ENCODE assay signal across 16 cellular contexts in genomic region chr6:122082370-122082769, GRCh38.
A peak's percentile ranks its signal among the peaks of the same experiment; 100 is the strongest.
DNase-seq lines count a peak whose midpoint lies in the region; ATAC-seq and TF ChIP-seq lines count a peak whose summit lies in the region.
"Had no signal": no experiment of that assay in that cellular context is flagged by ENCODE, and none has a peak within 500 bp of the region (broad histone marks: within the 10 kb centered on the region; RNA-seq: fewer than 3 reads in every experiment).

No MANE protein-coding gene starts in this region.

- no peak for TF ChIP-seq RAD21 in HCT116 (IDR thresholded peaks at IDR 0.05; ENCODE audit: low read depth)

- H3F3A ChIP-seq in PC-9 (ENCODE audit: insufficient read depth, low read depth), result no peaks in the 10 kb centered on the region

- DNase-seq in HCT116 (ENCODE audit: low read depth, low spot score) (no peak), PC-9 (no peak), upper lobe of right lung (no peak), NOMO-1 treated with dmso at 0.1 percent for 144 hours (lab: John Stamatoyannopoulos, UW; ENCODE audit: unreplicated experiment) (no peak), NCI-H2227 (lab: John Stamatoyannopoulos, UW; ENCODE audit: unreplicated experiment) (no peak)
- no peak for DNase-seq in activated naive CD4-positive, alpha-beta T cell treated with anti-CD3 and anti-CD28 coated beads, Interleukin-2, amount 50 U/mL, for 16 hours
- DNase-seq: BE2C; CD4-positive, alpha-beta memory T cell; DMS153; GDM1; GOT3 had no signal

- TF ChIP-seq POLR2A in HCT116 (IDR thresholded peaks at IDR 0.05; ENCODE audit: borderline replicate concordance, extremely low read depth, insufficient read depth, insufficient read length), result no peak

- H3K9me2 ChIP-seq in HCT116 (ENCODE audit: insufficient read depth) (no peaks in the 10 kb centered on the region), PC-9 (ENCODE audit: insufficient read depth) (no peaks in the 10 kb centered on the region)

- no peaks in the 10 kb centered on the region for H3K9me3 Mint-ChIP-seq in nephron

- BruUV-seq in HCT116 (replicated peaks; lab: Mats Ljungman, UMichigan) (no TSS peak), PC-9 (replicated peaks; lab: Mats Ljungman, UMichigan) (no TSS peak)

- no peak overlapping the region for H3K9ac ChIP-seq in HCT116 (ENCODE audit: low read length)

- no peaks in the 10 kb centered on the region for H3K36me3 Mint-ChIP-seq in nephron (ENCODE audit: low read depth)
- H3K36me3 Mint-ChIP-seq: CD4-positive, alpha-beta memory T cell had no signal

- H2AFZ ChIP-seq in HCT116 (ENCODE audit: low read depth, low read length, poor library complexity, severe bottlenecking) (no peak overlapping the region), PC-9 (peak overlapping the region; percentile 69; the same call in 1 of the 2 replicates)

- no peaks in the 10 kb centered on the region for H3K36me3 ChIP-seq in HCT116 (ENCODE audit: control insufficient read depth in 1 of 2, insufficient read depth in 2 of 2, low read length in 2 of 2)
- no peaks in the 10 kb centered on the region for H3K36me3 ChIP-seq in PC-9 (ENCODE audit: low read depth)
- H3K36me3 ChIP-seq in upper lobe of right lung, result no peaks in the 10 kb centered on the region
- H3K36me3 ChIP-seq: BE2C, HAP-1 had no signal

- H3K4me3 ChIP-seq in HCT116 (replicated peaks in 1 of 2; ENCODE audit: low read depth in 1 of 2, low read length in 2 of 2), result no peak overlapping the region
- H3K4me3 ChIP-seq in PC-9, result no peak overlapping the region
- no peak overlapping the region for H3K4me3 ChIP-seq in upper lobe of right lung
- H3K4me3 ChIP-seq: A549, HAP-1 had no signal

- H3K4me2 ChIP-seq in HCT116 (ENCODE audit: low read length) (peak overlapping the region; percentile 44), PC-9 (peak overlapping the region; percentile 46)
- H3K4me2 ChIP-seq: A549 had no signal

- H3K4me1 ChIP-seq in HCT116 (ENCODE audit: control insufficient read depth in 1 of 2, insufficient read depth in 2 of 2, low read length in 2 of 2) (no peaks in the 10 kb centered on the region; a peak in 2 of 4 replicates), PC-9 (replicated peaks; ENCODE audit: insufficient read depth) (no peaks in the 10 kb centered on the region), upper lobe of right lung (no peaks in the 10 kb centered on the region)
- H3K4me1 ChIP-seq: A549, BE2C, HAP-1 had no signal

- no peak overlapping the region for H3K27ac ChIP-seq in HCT116 (ENCODE audit: low read depth, low read length)
- no peak overlapping the region for H3K27ac ChIP-seq in PC-9
- no peak overlapping the region for H3K27ac ChIP-seq in upper lobe of right lung
- H3K27ac ChIP-seq: A549, C4-2B, HL-60 had no signal

- H3K9me3 ChIP-seq in HCT116 (ENCODE audit: control insufficient read depth in 1 of 2, insufficient read depth in 1 of 2, low read depth in 1 of 2, low read length in 2 of 2), result no peaks in the 10 kb centered on the region
- no peaks in the 10 kb centered on the region for H3K9me3 ChIP-seq in PC-9 (ENCODE audit: insufficient read depth, low read depth)
- no peaks in the 10 kb centered on the region for H3K9me3 ChIP-seq in upper lobe of right lung
- H3K9me3 ChIP-seq: A549, BE2C, HAP-1 had no signal

- peak overlapping the region in 2 of 3 experiments; percentile 2 to 65 for H3K27ac Mint-ChIP-seq in nephron
- H3K27ac Mint-ChIP-seq: CD4-positive, alpha-beta memory T cell had no signal

- H3K79me2 ChIP-seq in HCT116 (ENCODE audit: insufficient read depth, low read length), result no peaks in the 10 kb centered on the region
- H3K79me2 ChIP-seq in PC-9 (ENCODE audit: low read depth), result no peaks in the 10 kb centered on the region

- ATAC-seq in HCT116, result no peak
- peak; percentile 19 for ATAC-seq in upper lobe of right lung
- ATAC-seq: A549 had no signal

- POLR2A ChIA-PET in HCT116 (lab: Charles Lee), result no interaction called here
- POLR2A ChIA-PET in PC-9 (lab: Charles Lee; ENCODE audit: unreplicated experiment), result no interaction called here

- H4K20me1 ChIP-seq in HCT116 (ENCODE audit: insufficient read depth), result no peaks in the 10 kb centered on the region
- no peaks in the 10 kb centered on the region for H4K20me1 ChIP-seq in PC-9 (ENCODE audit: insufficient read depth)

- CTCF ChIA-PET in HCT116 (lab: Charles Lee) (no interaction called here), PC-9 (lab: Charles Lee) (no interaction called here)

- peaks cover 32% of the 10 kb centered on the region for H3K4me1 Mint-ChIP-seq in nephron
- H3K4me1 Mint-ChIP-seq: CD4-positive, alpha-beta memory T cell had no signal

- TF ChIP-seq CTCF in HCT116 (IDR thresholded peaks at IDR 0.05 in 2 of 3, conservative IDR thresholded peaks at IDR 0.05 in 1 of 3; ENCODE audit: borderline replicate concordance in 1 of 3, insufficient read depth in 1 of 3, low read depth in 2 of 3, low read length in 2 of 3) (no peak), PC-9 (conservative IDR thresholded peaks at IDR 0.05) (no peak), nephron (IDR thresholded peaks at IDR 0.05; ENCODE audit: unreplicated experiment in 3 of 3) (no peak), upper lobe of right lung (IDR thresholded peaks at IDR 0.05) (no peak)

- no peak overlapping the region for H3K4me3 Mint-ChIP-seq in nephron
- H3K4me3 Mint-ChIP-seq: CD4-positive, alpha-beta memory T cell had no signal

- no peaks in the 10 kb centered on the region for H3K27me3 Mint-ChIP-seq in nephron (ENCODE audit: low read depth)
- H3K27me3 Mint-ChIP-seq: CD4-positive, alpha-beta memory T cell had no signal

- no peaks in the 10 kb centered on the region for H3K27me3 ChIP-seq in HCT116 (ENCODE audit: insufficient read depth, low read length)
- H3K27me3 ChIP-seq in PC-9 (ENCODE audit: insufficient read depth, low read depth), result no peaks in the 10 kb centered on the region
- H3K27me3 ChIP-seq in upper lobe of right lung, result no peaks in the 10 kb centered on the region
- H3K27me3 ChIP-seq: BE2C had no signal

- RAD21 ChIA-PET in HCT116 (lab: Charles Lee; ENCODE audit: low non-redundant PET in 1 of 2, low total read pairs in 2 of 2, uncharacterized antibody in 2 of 2, unreplicated experiment in 2 of 2), result no interaction called here

- intact Hi-C loops in HCT116 (cut with micrococcal nuclease) (no loop called here), PC-9 (cut with micrococcal nuclease; ENCODE audit: unreplicated experiment) (no loop called here), upper lobe of right lung (cut with DNase I) (no loop called here)

TF ChIP-seq in HCT116, 20 proteins besides CTCF, POLR2A, EP300 and RAD21 (continues in another document):
- TF ChIP-seq SP1 (IDR thresholded peaks at IDR 0.05; ENCODE audit: low read depth), result no peak
- TF ChIP-seq YY1 (IDR thresholded peaks at IDR 0.05; ENCODE audit: extremely low read depth, insufficient replicate concordance, low read depth, low read length), result no peak
- TF ChIP-seq POLR2AphosphoS5 (IDR thresholded peaks at IDR 0.05; ENCODE audit: low read depth, low read length), result no peak
- TF ChIP-seq ZBTB33 (IDR thresholded peaks at IDR 0.05; ENCODE audit: extremely low read depth, insufficient replicate concordance, low read length), result no peak
- TF ChIP-seq SIN3A (IDR thresholded peaks at IDR 0.05; ENCODE audit: low read depth), result no peak
- no peak for TF ChIP-seq EZH2 (IDR thresholded peaks at IDR 0.05)
- TF ChIP-seq MAX (IDR thresholded peaks at IDR 0.05), result no peak
- no peak for TF ChIP-seq ATF3 (IDR thresholded peaks at IDR 0.05)
- no peak for TF ChIP-seq CBX3 (IDR thresholded peaks at IDR 0.05; ENCODE audit: low read depth)
- no peak for TF ChIP-seq ZNF274 (IDR thresholded peaks at IDR 0.05; ENCODE audit: low read depth, low read length)
- no peak for TF ChIP-seq EGR1 (IDR thresholded peaks at IDR 0.05; ENCODE audit: low read depth)
